8 cellular contexts compared by ENCODE assay signal in the genomic region with DNA sequence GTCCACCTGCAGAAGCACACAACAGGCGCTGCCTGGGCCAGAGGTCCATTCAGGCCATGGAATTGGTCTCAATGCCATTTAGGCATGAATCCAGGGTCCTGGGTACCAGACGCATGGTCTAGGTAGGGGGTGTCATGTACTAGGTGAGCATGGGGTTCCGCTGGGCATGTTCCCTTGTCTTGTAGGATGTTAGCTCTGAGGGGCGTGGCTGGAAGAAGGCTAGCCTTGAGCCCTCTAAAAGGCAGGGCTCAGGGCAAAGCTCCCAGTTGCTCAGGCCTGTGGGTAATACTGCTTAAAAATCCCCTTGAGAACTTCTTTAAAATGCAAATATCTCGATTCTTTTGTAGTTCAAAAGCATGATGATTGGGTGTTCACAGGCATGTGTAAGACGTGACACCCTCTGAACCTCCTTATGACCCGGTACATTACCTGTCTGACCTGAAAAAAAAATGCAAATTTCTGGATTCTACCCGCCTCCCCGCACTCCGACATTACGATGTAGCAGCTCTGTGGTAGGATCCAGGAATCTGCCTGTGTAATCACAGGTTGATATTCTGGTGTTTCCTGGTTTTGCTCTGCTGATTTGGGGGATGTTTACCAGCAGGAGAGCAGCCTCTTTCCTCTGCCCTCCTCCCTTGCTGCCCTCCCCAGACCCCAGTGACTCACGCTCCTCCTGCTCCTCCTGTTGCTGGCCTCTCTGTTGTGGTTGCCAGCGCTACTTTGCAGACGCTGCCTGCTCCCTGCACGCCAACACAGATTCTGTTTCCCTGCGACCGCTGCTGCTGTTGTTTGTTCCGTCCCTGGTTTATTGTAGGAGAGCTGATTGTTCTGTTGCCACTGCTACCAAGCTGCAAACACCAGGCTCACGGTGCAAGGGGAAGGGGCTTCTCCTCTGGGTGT.
DNase-seq lines count a peak whose midpoint lies in the region; ATAC-seq and TF ChIP-seq lines count a peak whose summit lies in the region.

No MANE protein-coding gene starts in this region.

- no peaks in the 10 kb centered on the region for H3K36me3 ChIP-seq in iPS DF 6.9 (ENCODE audit: control insufficient read depth, insufficient read depth, low read length)

- in situ Hi-C loops in astrocyte of the cerebellum (cut with HindIII; ENCODE audit: low sequenced_read_pairs) = no loop called here

- H3K27me3 ChIP-seq in iPS DF 6.9 (ENCODE audit: control insufficient read depth, insufficient read depth, low read length) = no peaks in the 10 kb centered on the region

- TF ChIP-seq CTCF in C4-2B (conservative IDR thresholded peaks at IDR 0.05) (no peak), astrocyte of the cerebellum (IDR thresholded peaks at IDR 0.05; ENCODE audit: low read depth, low read length, missing control alignments) (no peak)

- peak overlapping the region; percentile 2 for H3K4me3 ChIP-seq in astrocyte of the cerebellum (ENCODE audit: low read depth, low read length)
- no peak overlapping the region for H3K4me3 ChIP-seq in iPS DF 6.9 (ENCODE audit: low read length)
- peak overlapping the region; percentile 14 for H3K4me3 ChIP-seq in skeletal muscle cell (ENCODE audit: low read depth, low read length)

- WGBS in iPS DF 6.9 (ENCODE audit: insufficient coverage, insufficient read length) = no CpG with 5 or more reads among the region's 19 CpGs

- ATAC-seq in HG03378 (IDR thresholded peaks at IDR 0.05; ENCODE audit: unreplicated experiment) = peak; percentile 75

- H3K27ac ChIP-seq in C4-2B (peak overlapping the region; percentile 16; the same call in 1 of the 2 replicates), iPS DF 6.9 (ENCODE audit: low read length) (no peak overlapping the region)

- DNase-seq in GM19238 (ENCODE audit: insufficient read length, low spot score) = peak; percentile 35
- peak; percentile 31 to 86 (median 61) for DNase-seq in T-helper 1 cell
- DNase-seq in astrocyte of the cerebellum (ENCODE audit: low read depth) = peak; percentile 88
- peak; percentile 48 for DNase-seq in iPS DF 6.9 (ENCODE audit: low read depth, low spot score)
- DNase-seq in skeletal muscle cell (ENCODE audit: low read depth) = peak; percentile 89
- DNase-seq in RPMI8226 = no peak

- H3K9me3 ChIP-seq in iPS DF 6.9 (ENCODE audit: control insufficient read depth, insufficient read depth, low read length) = no peaks in the 10 kb centered on the region

- peaks cover 4% of the 10 kb centered on the region; the same call in 1 of the 2 replicates for H3K4me1 ChIP-seq in iPS DF 6.9 (ENCODE audit: control insufficient read depth, insufficient read depth, low read length)
